31 cellular contexts compared by ENCODE assay signal in genomic region chr2:241545523-241546473, GRCh38. TPM values are rescaled to one million over a fixed set of nuclear protein-coding genes. Genes with fewer than 3 reads are reported as not detected.
DNase-seq lines count a peak whose midpoint lies in the region; ATAC-seq, FAIRE-seq and TF ChIP-seq lines count a peak whose summit lies in the region.
"Had no signal": no experiment of that assay in that cellular context is flagged by ENCODE, and none has a peak within 500 bp of the region (broad histone marks: within the 10 kb centered on the region; RNA-seq: fewer than 3 reads in every experiment).

No MANE protein-coding gene starts in this region.

- peak; percentile 100 for FAIRE-seq in HTR-8/SVneo (lab: Jason Lieb, UNC)
- FAIRE-seq in bronchial epithelial cell (lab: Jason Lieb, UNC), result peak; percentile 99
- FAIRE-seq: A204.1, islet of Langerhans had no signal

- H3K56ac ChIP-seq in mesendoderm (ENCODE audit: low read length), result no peak overlapping the region

- H3K27me3 Mint-ChIP-seq in activated CD8-positive, alpha-beta T cell treated with anti-CD3 and anti-CD28 coated beads for 36 hours, result peaks cover 18% of the 10 kb centered on the region

- H2AK5ac ChIP-seq in mesendoderm (ENCODE audit: low read length), result peak overlapping the region; percentile 78

- no peaks in the 10 kb centered on the region for H3K9me3 ChIP-seq in A673 (ENCODE audit: low read depth, low read length, poor library complexity, severe bottlenecking)
- H3K9me3 ChIP-seq: lower lobe of right lung, mucosa of descending colon, suprapubic skin had no signal

- H3K27me3 ChIP-seq in A673 (replicated peaks; ENCODE audit: insufficient read depth, low read depth, low read length, poor library complexity), result no peaks in the 10 kb centered on the region
- H3K27me3 ChIP-seq in bronchial epithelial cell (ENCODE audit: control insufficient read depth, insufficient read depth, low read length), result peaks cover 4% of the 10 kb centered on the region
- H3K27me3 ChIP-seq in mesendoderm (ENCODE audit: insufficient read depth, low read length, poor library complexity), result peaks cover 2% of the 10 kb centered on the region

- no peak for DNase-seq in A673 (ENCODE audit: low spot score)
- no peak for DNase-seq in HTR-8/SVneo (ENCODE audit: insufficient read length, low spot score)
- DNase-seq in bronchial epithelial cell (ENCODE audit: low read depth), result no peak
- no peak for DNase-seq in mesendoderm
- DNase-seq in stimulated activated CD4-positive, alpha-beta T cell treated with anti-CD3 and anti-CD28 coated beads, Interleukin-2, amount 100 ng/mL, for 24 hours, result no peak
- no peak for DNase-seq in RKO (ENCODE audit: low spot score)
- no peak for DNase-seq in activated CD8-positive, alpha-beta T cell treated with anti-CD3 and anti-CD28 coated beads for 36 hours
- DNase-seq: activated CD4-positive, alpha-beta T cell treated with anti-CD3 and anti-CD28 coated beads, Interleukin-2, amount 50 U/mL, for 4 hours; activated CD8-positive, alpha-beta memory T cell treated with anti-CD3 and anti-CD28 coated beads, Interleukin-2, amount 50 U/mL, for 4 hours; BE2C; CD8-positive, alpha-beta memory T cell; DMS153; lower lobe of right lung; NCI-H1105 treated with DMSO at 0.1 percent for 48 hours; NCI-H2029 treated with DMSO at 0.1 percent for 48 hours; NCI-H526 treated with DMSO at 0.1 percent for 48 hours; nephron progenitor cell; PC-9; SIG-M5; stimulated activated naive CD4-positive, alpha-beta T cell; T-helper 1 cell had no signal

- H2BK5ac ChIP-seq in mesendoderm (ENCODE audit: low read length), result no peak overlapping the region

- H3K4me1 ChIP-seq in A673 (ENCODE audit: insufficient read depth, low read length, poor library complexity, severe bottlenecking) (peaks cover 26% of the 10 kb centered on the region), mesendoderm (ENCODE audit: control insufficient read depth, low read depth, low read length) (peaks cover 1% of the 10 kb centered on the region)

- no peak overlapping the region for H3K18ac ChIP-seq in mesendoderm (ENCODE audit: low read length)

- intact Hi-C loops in A673 (cut with micrococcal nuclease; ENCODE audit: unreplicated experiment), result no loop called here
- intact Hi-C loops in activated CD8-positive, alpha-beta T cell treated with anti-CD3 and anti-CD28 coated beads for 36 hours (cut with micrococcal nuclease), result no loop called here

- H3K9ac ChIP-seq in mesendoderm (ENCODE audit: low read length), result no peak overlapping the region
- H3K9ac ChIP-seq: parathyroid adenoma had no signal

- H2BK120ac ChIP-seq in mesendoderm (ENCODE audit: low read depth, low read length), result no peak overlapping the region

- H3K79me2 ChIP-seq in mesendoderm (ENCODE audit: control insufficient read depth, insufficient read depth, low read length), result no peaks in the 10 kb centered on the region
- H3K79me2 ChIP-seq: parathyroid adenoma had no signal

- ATAC-seq in GM21529 (IDR thresholded peaks at IDR 0.05; ENCODE audit: unreplicated experiment), result no peak
- ATAC-seq in activated CD8-positive, alpha-beta T cell treated with anti-CD3 and anti-CD28 coated beads for 36 hours, result no peak
- ATAC-seq: activated T-helper 17 cell treated with anti-CD3 and anti-CD28 coated beads, Interleukin-2, amount 50 U/mL, for 72 hours; lower lobe of right lung; mucosa of descending colon; right cardiac atrium had no signal

- no peaks in the 10 kb centered on the region for H3K36me3 Mint-ChIP-seq in activated CD8-positive, alpha-beta T cell treated with anti-CD3 and anti-CD28 coated beads for 36 hours (ENCODE audit: low read depth)
- H3K36me3 Mint-ChIP-seq: activated naive CD4-positive, alpha-beta T cell treated with anti-CD3 and anti-CD28 coated beads, Interleukin-2, amount 50 U/mL, for 24 hours; CD8-positive, alpha-beta memory T cell; IgD-negative memory B cell had no signal

- H4K8ac ChIP-seq in mesendoderm (ENCODE audit: low read depth, low read length), result no peak overlapping the region

- no peak overlapping the region for H3K4me3 Mint-ChIP-seq in activated CD8-positive, alpha-beta T cell treated with anti-CD3 and anti-CD28 coated beads for 36 hours
- H3K4me3 Mint-ChIP-seq: activated naive CD4-positive, alpha-beta T cell treated with anti-CD3 and anti-CD28 coated beads, Interleukin-2, amount 50 U/mL, for 24 hours; activated T-helper 17 cell treated with anti-CD3 and anti-CD28 coated beads, Interleukin-2, amount 50 U/mL, for 72 hours; CD8-positive, alpha-beta memory T cell; IgD-negative memory B cell; nephron progenitor cell had no signal

- no peak overlapping the region for H3K4ac ChIP-seq in mesendoderm (ENCODE audit: low read depth, low read length)

- POLR2A ChIA-PET in A673 (lab: Charles Lee; ENCODE audit: low non-redundant PET), result no interaction called here
- POLR2A ChIA-PET in activated CD8-positive, alpha-beta T cell treated with anti-CD3 and anti-CD28 coated beads for 36 hours (lab: Charles Lee), result no interaction called here

- H3K27ac Mint-ChIP-seq in activated CD8-positive, alpha-beta T cell treated with anti-CD3 and anti-CD28 coated beads for 36 hours, result no peak overlapping the region
- H3K27ac Mint-ChIP-seq: activated naive CD4-positive, alpha-beta T cell treated with anti-CD3 and anti-CD28 coated beads, Interleukin-2, amount 50 U/mL, for 24 hours; activated T-helper 17 cell treated with anti-CD3 and anti-CD28 coated beads, Interleukin-2, amount 50 U/mL, for 72 hours; CD8-positive, alpha-beta memory T cell; IgD-negative memory B cell; nephron progenitor cell had no signal

- H3K4me3 ChIP-seq in A673 (ENCODE audit: low read depth, low read length, poor library complexity, severe bottlenecking), result no peak overlapping the region
- H3K4me3 ChIP-seq in bronchial epithelial cell (ENCODE audit: low read depth, low read length), result no peak overlapping the region
- H3K4me3 ChIP-seq in mesendoderm (ENCODE audit: low read length), result no peak overlapping the region
- H3K4me3 ChIP-seq: lower lobe of right lung, mucosa of descending colon, PC-9, suprapubic skin had no signal

- no CpG with 5 or more reads among the region's 12 CpGs for WGBS in mesendoderm (ENCODE audit: extremely low coverage, insufficient coverage, low lambda C conversion rate)

- H3K9me3 Mint-ChIP-seq in activated CD8-positive, alpha-beta T cell treated with anti-CD3 and anti-CD28 coated beads for 36 hours, result no peaks in the 10 kb centered on the region
- H3K9me3 Mint-ChIP-seq: activated naive CD4-positive, alpha-beta T cell treated with anti-CD3 and anti-CD28 coated beads, Interleukin-2, amount 50 U/mL, for 24 hours; activated T-helper 17 cell treated with anti-CD3 and anti-CD28 coated beads, Interleukin-2, amount 50 U/mL, for 72 hours; CD8-positive, alpha-beta memory T cell; IgD-negative memory B cell had no signal

- no TSS peak for BruUV-seq in A673 (replicated peaks; lab: Mats Ljungman, UMichigan)

- TF ChIP-seq CTCF in A673 (conservative IDR thresholded peaks at IDR 0.05; ENCODE audit: low read depth, low read length), result no peak
- no peak for TF ChIP-seq CTCF in bronchial epithelial cell (IDR thresholded peaks at IDR 0.05; ENCODE audit: insufficient read depth, low read length, severe bottlenecking)
- no peak for TF ChIP-seq CTCF in activated CD8-positive, alpha-beta T cell treated with anti-CD3 and anti-CD28 coated beads for 36 hours (IDR thresholded peaks at IDR 0.05)

- H4K5ac ChIP-seq in mesendoderm (ENCODE audit: low read length), result no peak overlapping the region

- no peaks in the 10 kb centered on the region for H3K36me3 ChIP-seq in A673 (ENCODE audit: insufficient read depth, low read length, poor library complexity, severe bottlenecking)
- H3K36me3 ChIP-seq in bronchial epithelial cell (ENCODE audit: control insufficient read depth, insufficient read depth, low read length), result no peaks in the 10 kb centered on the region
- no peaks in the 10 kb centered on the region for H3K36me3 ChIP-seq in mesendoderm (ENCODE audit: control insufficient read depth, insufficient read depth, low read length)
- H3K36me3 ChIP-seq: BE2C, lower lobe of right lung, suprapubic skin had no signal

- H3K4me1 Mint-ChIP-seq in activated CD8-positive, alpha-beta T cell treated with anti-CD3 and anti-CD28 coated beads for 36 hours (ENCODE audit: low read depth), result no peaks in the 10 kb centered on the region
- H3K4me1 Mint-ChIP-seq: activated T-helper 17 cell treated with anti-CD3 and anti-CD28 coated beads, Interleukin-2, amount 50 U/mL, for 72 hours had no signal

- H3K23ac ChIP-seq in mesendoderm (ENCODE audit: low read length), result no peak overlapping the region

- CTCF ChIA-PET in A673 (lab: Charles Lee), result no interaction called here
- CTCF ChIA-PET in activated CD8-positive, alpha-beta T cell treated with anti-CD3 and anti-CD28 coated beads for 36 hours (lab: Charles Lee), result no interaction called here

- H2BK15ac ChIP-seq in mesendoderm (replicated peaks; ENCODE audit: low read depth), result no peak overlapping the region

- no peaks in the 10 kb centered on the region for H3K79me1 ChIP-seq in mesendoderm (ENCODE audit: low read length)

- peak overlapping the region; percentile 9 for H3K27ac ChIP-seq in A673 (ENCODE audit: low read depth, low read length, poor library complexity, severe bottlenecking)
- no peak overlapping the region for H3K27ac ChIP-seq in mesendoderm (ENCODE audit: low read depth, low read length)
- H3K27ac ChIP-seq: parathyroid adenoma, PC-9, suprapubic skin had no signal

- H3K4me2 ChIP-seq in mesendoderm (ENCODE audit: low read length), result no peak overlapping the region
- H3K4me2 ChIP-seq: PC-9 had no signal

RNA-seq across cellular contexts. Expression of gene BOK, which starts 12.7 kb away (rescaled TPM):
- 2.7 and 4.0 TPM in 2 replicates for total RNA-seq in A673 (2021)
- total RNA-seq in bronchial epithelial cell, result 18.4 and 19.5 TPM in 2 replicates
- 30.7 TPM for polyA plus RNA-seq in mesendoderm (2013, experiment 1 of 2)
- polyA plus RNA-seq in mesendoderm (2013, experiment 2 of 2), result 31.0 TPM
- total RNA-seq in activated CD8-positive, alpha-beta T cell treated with anti-CD3 and anti-CD28 coated beads for 36 hours, result under 1 TPM; 0.16 to 0.22 TPM
- total RNA-seq: CD8-positive, alpha-beta memory T cell had no signal
- polyA plus RNA-seq: CD8-positive, alpha-beta memory T cell had no signal

RNA-seq across cellular contexts. Expression of gene STK25, which starts 37.4 kb away (rescaled TPM):
- total RNA-seq in A673 (2021), result 171 and 190 TPM in 2 replicates
- total RNA-seq in bronchial epithelial cell, result 196 and 218 TPM in 2 replicates
- 106 TPM for polyA plus RNA-seq in mesendoderm (2013, experiment 1 of 2)
- polyA plus RNA-seq in mesendoderm (2013, experiment 2 of 2), result 109 TPM
- 100 to 1,000 TPM; 103 to 104 TPM for total RNA-seq in activated CD8-positive, alpha-beta T cell treated with anti-CD3 and anti-CD28 coated beads for 36 hours
